1 cellular context compared by ENCODE assay signal in genomic region chr15:70083423-70083822, GRCh38.
TF ChIP-seq lines count a peak whose summit lies in the region.

No MANE protein-coding gene starts in this region.

TF ChIP-seq in GM12878, 131 proteins besides CTCF, POLR2A, EP300 and RAD21:
- TF ChIP-seq FOXM1 (IDR thresholded peaks at IDR 0.05; ENCODE audit: low read depth, low read length) (no peak), RCOR1 (conservative IDR thresholded peaks at IDR 0.05; ENCODE audit: low read depth, low read length) (no peak), ZNF622 (IDR thresholded peaks at IDR 0.05) (no peak)
